32 cellular contexts compared by ENCODE assay signal in the genomic region with DNA sequence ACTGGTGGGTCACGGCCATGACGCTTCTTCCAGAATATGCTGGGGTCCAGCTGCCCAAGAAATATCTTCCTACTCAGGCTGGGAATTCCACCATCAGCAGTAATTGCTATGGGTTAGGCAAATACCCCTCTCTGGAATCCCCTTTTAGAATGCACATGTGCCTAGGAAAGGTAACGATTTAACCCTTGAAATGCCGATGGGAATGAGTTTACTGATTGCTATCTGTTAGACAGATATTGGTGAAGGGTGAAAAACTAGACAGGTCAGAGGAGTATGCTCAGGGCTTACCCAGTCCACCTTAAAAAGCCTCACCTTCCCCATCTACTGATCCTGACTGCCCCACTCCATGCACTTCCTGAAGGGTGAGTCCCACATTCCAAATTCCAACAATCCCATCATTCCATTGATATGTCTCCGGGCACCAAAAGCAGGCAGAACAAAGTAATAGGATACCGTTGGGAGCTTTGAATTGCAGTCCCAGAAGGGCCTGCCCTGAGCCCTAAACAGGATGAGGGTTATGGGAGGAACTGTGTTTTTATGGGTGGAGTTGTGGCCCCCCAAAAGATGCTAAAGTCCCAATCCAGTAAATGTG. TPM values are rescaled to one million over a fixed set of nuclear protein-coding genes. Genes with fewer than 3 reads are reported as not detected.
DNase-seq lines count a peak whose midpoint lies in the region; FAIRE-seq and TF ChIP-seq lines count a peak whose summit lies in the region.
"Had no signal": no experiment of that assay in that cellular context is flagged by ENCODE, and none has a peak within 500 bp of the region (broad histone marks: within the 10 kb centered on the region; RNA-seq: fewer than 3 reads in every experiment).

No MANE protein-coding gene starts in this region.

- no peak overlapping the region for H2BK120ac ChIP-seq in mesendoderm (ENCODE audit: low read depth, low read length)

- H2AK5ac ChIP-seq in mesendoderm (ENCODE audit: low read length): no peak overlapping the region

- H3K4me2 ChIP-seq in mesendoderm (ENCODE audit: low read length): no peak overlapping the region
- H3K4me2 ChIP-seq: A549 had no signal

- H3K36me3 Mint-ChIP-seq in HFFc6 (ENCODE audit: low read depth): peaks cover 21% of the 10 kb centered on the region
- H3K36me3 Mint-ChIP-seq: activated naive CD8-positive, alpha-beta T cell; CD4-positive, alpha-beta memory T cell; T-cell had no signal

- H3K36me3 ChIP-seq in bronchial epithelial cell (ENCODE audit: control insufficient read depth, insufficient read depth, low read length) (peaks cover 2% of the 10 kb centered on the region), mesendoderm (ENCODE audit: control insufficient read depth, insufficient read depth, low read length) (no peaks in the 10 kb centered on the region), small intestine (ENCODE audit: control insufficient read depth in 2 of 2, insufficient read depth in 2 of 2, low read length in 2 of 2) (no peaks in the 10 kb centered on the region)

- H3K27me3 Mint-ChIP-seq in HFFc6 (ENCODE audit: insufficient read depth): peaks cover 6% of the 10 kb centered on the region
- H3K27me3 Mint-ChIP-seq: activated CD4-positive, alpha-beta T cell treated with anti-CD3 and anti-CD28 coated beads, Interleukin-2, amount 10 ng/mL, durations not matched to agents 7 days and 5 days; activated naive CD8-positive, alpha-beta T cell; CD4-positive, alpha-beta memory T cell; stimulated activated naive CD8-positive, alpha-beta T cell treated with anti-CD3 and anti-CD28 coated beads, Interleukin-15, amount 100 ng/mL, for 72 hours; T-cell had no signal

- H3K9ac ChIP-seq in mesendoderm (ENCODE audit: low read length): peak overlapping the region; percentile 9

- in situ Hi-C loops in KBM-7 (cut with MboI; ENCODE audit: low pct_unique_long_range_greater_than_20kb, low sequenced_read_pairs): no loop called here

- TF ChIP-seq CTCF in AG10803 (conservative IDR thresholded peaks at IDR 0.05; ENCODE audit: low read length) (no peak), HFFc6 (IDR thresholded peaks at IDR 0.05) (no peak), bronchial epithelial cell (IDR thresholded peaks at IDR 0.05; ENCODE audit: insufficient read depth, low read length, severe bottlenecking) (no peak)

- H3K4ac ChIP-seq in mesendoderm (ENCODE audit: low read depth, low read length): no peak overlapping the region

- H3K79me2 ChIP-seq in mesendoderm (ENCODE audit: control insufficient read depth, insufficient read depth, low read length): peaks cover 47% of the 10 kb centered on the region

- H3K18ac ChIP-seq in mesendoderm (ENCODE audit: low read length): no peak overlapping the region

- H3K4me3 Mint-ChIP-seq in HFFc6: 0 out of 2 replicates have a peak overlapping the region, but pooled peaks have one; percentile 7
- H3K4me3 Mint-ChIP-seq: activated CD4-positive, alpha-beta T cell treated with anti-CD3 and anti-CD28 coated beads, Interleukin-2, amount 10 ng/mL, durations not matched to agents 7 days and 5 days; activated naive CD8-positive, alpha-beta T cell; CD4-positive, alpha-beta memory T cell; stimulated activated naive CD8-positive, alpha-beta T cell treated with anti-CD3 and anti-CD28 coated beads, Interleukin-15, amount 100 ng/mL, for 72 hours; T-cell; WTC11 had no signal

- no peak overlapping the region for H4K5ac ChIP-seq in mesendoderm (ENCODE audit: low read length)

- H3K27ac ChIP-seq in mesendoderm (ENCODE audit: low read depth, low read length) (no peak overlapping the region), small intestine (ENCODE audit: low read depth in 1 of 2, low read length in 1 of 2) (no peak overlapping the region)
- H3K27ac ChIP-seq: A549, coronary artery had no signal

- H3K9me3 ChIP-seq in small intestine (ENCODE audit: control insufficient read depth, low read depth): no peaks in the 10 kb centered on the region
- H3K9me3 ChIP-seq: A549, heart left ventricle had no signal

- no peak for FAIRE-seq in bronchial epithelial cell (lab: Jason Lieb, UNC)
- no peak for FAIRE-seq in small intestine (lab: Jason Lieb, UNC)
- FAIRE-seq in frontal cortex (lab: Jason Lieb, UNC): no peak
- FAIRE-seq: A549, D721Med, GM12878 had no signal

- H3K79me1 ChIP-seq in mesendoderm (ENCODE audit: low read length): peaks cover 29% of the 10 kb centered on the region

- H3K4me1 Mint-ChIP-seq in HFFc6 (ENCODE audit: low read depth): peaks cover 79% of the 10 kb centered on the region

- no peak overlapping the region for H2BK15ac ChIP-seq in mesendoderm (replicated peaks; ENCODE audit: low read depth)

- peak overlapping the region; percentile 15 for H3K23ac ChIP-seq in mesendoderm (ENCODE audit: low read length)

- H3K27ac Mint-ChIP-seq in HFFc6: peak overlapping the region; percentile 10; the same call in 1 of the 2 replicates
- H3K27ac Mint-ChIP-seq: activated CD4-positive, alpha-beta T cell treated with anti-CD3 and anti-CD28 coated beads, Interleukin-2, amount 10 ng/mL, durations not matched to agents 7 days and 5 days; activated naive CD8-positive, alpha-beta T cell; stimulated activated naive CD8-positive, alpha-beta T cell treated with anti-CD3 and anti-CD28 coated beads, Interleukin-15, amount 100 ng/mL, for 72 hours; T-cell had no signal

- no peak overlapping the region for H3K4me3 ChIP-seq in AG10803 (ENCODE audit: low read length)
- H3K4me3 ChIP-seq in bronchial epithelial cell (ENCODE audit: low read depth, low read length): no peak overlapping the region
- no peak overlapping the region for H3K4me3 ChIP-seq in mesendoderm (ENCODE audit: low read length)
- H3K4me3 ChIP-seq in small intestine (ENCODE audit: low read depth in 1 of 2, low read length in 2 of 2): no peak overlapping the region
- H3K4me3 ChIP-seq: A549, coronary artery, GM12878, heart left ventricle had no signal

- no CpG with 5 or more reads among the region's 6 CpGs for WGBS in mesendoderm (ENCODE audit: extremely low coverage, insufficient coverage, low lambda C conversion rate)
- 74 to 78% (median 77%) methylated on average over 6 of the region's 6 CpGs for WGBS in small intestine, 3 donors

- H3K27me3 ChIP-seq in bronchial epithelial cell (ENCODE audit: control insufficient read depth, insufficient read depth, low read length) (no peaks in the 10 kb centered on the region), mesendoderm (ENCODE audit: insufficient read depth, low read length, poor library complexity) (no peaks in the 10 kb centered on the region), small intestine (ENCODE audit: control insufficient read depth in 2 of 2, insufficient read depth in 2 of 2, low read length in 2 of 2) (no peaks in the 10 kb centered on the region)
- H3K27me3 ChIP-seq: heart left ventricle had no signal

- H3K4me1 ChIP-seq in mesendoderm (ENCODE audit: control insufficient read depth, low read depth, low read length) (peaks cover 7% of the 10 kb centered on the region), small intestine (ENCODE audit: control insufficient read depth in 2 of 2, insufficient read depth in 1 of 2, low read depth in 1 of 2, low read length in 1 of 2) (no peaks in the 10 kb centered on the region)
- H3K4me1 ChIP-seq: A549 had no signal

- DNase-seq in AG10803 (ENCODE audit: low read depth): peak; percentile 22
- DNase-seq in HFFc6: no peak
- DNase-seq in bronchial epithelial cell (ENCODE audit: low read depth): peak; percentile 39
- DNase-seq in mesendoderm: peak; percentile 74
- DNase-seq in small intestine: no peak
- no peak for DNase-seq in frontal cortex (ENCODE audit: low spot score in 2 of 2)
- no peak for DNase-seq in SHP77 treated with DMSO at 0.1 percent for 48 hours (lab: John Stamatoyannopoulos, UW)
- no peak for DNase-seq in KBM-7
- DNase-seq: activated CD4-positive, alpha-beta T cell treated with anti-CD3 and anti-CD28 coated beads, Interleukin-2, amount 10 ng/mL, durations not matched to agents 7 days and 5 days; activated effector memory CD4-positive, alpha-beta T cell treated with Interleukin-2 at 50 U/mL for 16 hours; activated T-cell treated with anti-CD3 and anti-CD28 coated beads, Interleukin-2, amount 50 U/mL, for 1 hour; anterior cingulate cortex; caudate nucleus; CD4-positive, alpha-beta memory T cell; effector memory CD4-positive, alpha-beta T cell; erythroblast; HCEC 1CT; heart left ventricle; left colon; NCI-H1092; NCI-H1694; posterior cingulate gyrus; right cardiac atrium; stimulated activated CD4-positive, alpha-beta T cell treated with anti-CD3 and anti-CD28 coated beads, Interleukin-2, amount 100 ng/mL, for 48 hours; stimulated activated naive CD8-positive, alpha-beta T cell treated with anti-CD3 and anti-CD28 coated beads, Interleukin-15, amount 100 ng/mL, for 72 hours; T-cell had no signal

- H2BK5ac ChIP-seq in mesendoderm (ENCODE audit: low read length): no peak overlapping the region

- no peaks in the 10 kb centered on the region for H3K9me3 Mint-ChIP-seq in HFFc6
- H3K9me3 Mint-ChIP-seq: activated CD4-positive, alpha-beta T cell treated with anti-CD3 and anti-CD28 coated beads, Interleukin-2, amount 10 ng/mL, durations not matched to agents 7 days and 5 days; CD4-positive, alpha-beta memory T cell; stimulated activated naive CD8-positive, alpha-beta T cell treated with anti-CD3 and anti-CD28 coated beads, Interleukin-15, amount 100 ng/mL, for 72 hours; T-cell; WTC11 had no signal

- no peak overlapping the region for H3K56ac ChIP-seq in mesendoderm (ENCODE audit: low read length)

- no peak overlapping the region for H4K8ac ChIP-seq in mesendoderm (ENCODE audit: low read depth, low read length)

RNA-seq across cellular contexts. Expression of a gene that starts 59.3 kb away (rescaled TPM):
- total RNA-seq in HFFc6 (2021; fragmentation: NEBNext Ultra II Directional; extraction: Animal tissue kit (Norgen Biotek cat#: 25700)): 10 to 100 TPM; 48.2 to 52.9 (median 49.7) TPM
- total RNA-seq in bronchial epithelial cell (38.0 and 45.3 TPM in 2 replicates), frontal cortex (33.4 TPM)
- polyA plus RNA-seq in mesendoderm (2013, experiment 1 of 2): 58.5 TPM
- polyA plus RNA-seq in mesendoderm (2013, experiment 2 of 2): 57.0 TPM
- polyA plus RNA-seq in small intestine: 10 to 100 TPM in 1 of 3 donors, 1 to 10 TPM in 2; 7.8 to 13.9 (median 8.9) TPM

Comparison
In these comparisons a context has a peak if more than half of its experiments do, and no peak if none do; other contexts are left out.
1. DNase-seq: peak in AG10803 (single experiment), bronchial epithelial cell (single experiment) and mesendoderm (single experiment); none in HFFc6 (single experiment), small intestine (single experiment), frontal cortex (0 of 2), SHP77 treated with DMSO at 0.1 percent for 48 hours (single experiment) and KBM-7 (single experiment).